Comparison of ENCODE assay signal across 8 cellular contexts in the genomic region with DNA sequence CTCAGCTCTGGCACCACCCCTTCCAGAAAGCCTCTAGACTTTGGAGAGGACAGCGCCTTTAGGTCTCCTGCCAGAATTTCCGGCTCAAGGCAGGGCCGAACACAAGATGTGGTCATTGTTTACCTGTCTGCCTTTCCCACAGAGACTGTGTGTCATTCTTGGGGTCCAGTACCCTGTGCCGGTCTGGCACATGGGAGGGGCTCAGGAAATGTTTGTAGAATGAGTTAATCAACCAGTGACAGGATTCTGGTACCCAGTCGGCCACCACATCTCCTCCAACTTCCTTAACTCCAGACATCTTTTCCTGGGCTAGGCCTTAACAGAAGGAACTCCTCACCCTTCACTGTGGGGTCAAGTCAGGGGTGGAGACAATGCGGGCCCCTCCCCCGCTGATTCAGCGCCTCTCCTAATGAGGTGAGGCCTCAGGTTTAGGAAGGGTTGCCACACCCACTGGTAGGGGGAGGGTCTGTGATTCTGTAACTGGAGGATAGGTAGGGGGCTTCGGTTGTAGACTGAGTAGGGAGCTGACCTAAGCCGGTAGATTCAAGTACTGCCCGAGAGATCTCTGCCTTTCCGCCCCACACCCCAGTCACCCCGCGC. TPM values are rescaled to one million over a fixed set of nuclear protein-coding genes. Genes with fewer than 3 reads are reported as not detected.
DNase-seq lines count a peak whose midpoint lies in the region; ATAC-seq and FAIRE-seq lines count a peak whose summit lies in the region.

No MANE protein-coding gene starts in this region.

- no peaks in the 10 kb centered on the region for H3K36me3 Mint-ChIP-seq in activated CD8-positive, alpha-beta T cell treated with anti-CD3 and anti-CD28 coated beads, Interleukin-2, amount 10 ng/mL, durations not matched to agents 7 days and 5 days (ENCODE audit: low read depth)

- H3K14ac ChIP-seq in trophoblast cell (ENCODE audit: low read length): peak overlapping the region; percentile 51

- CTCF ChIA-PET in activated CD8-positive, alpha-beta T cell treated with anti-CD3 and anti-CD28 coated beads, Interleukin-2, amount 10 ng/mL, durations not matched to agents 7 days and 5 days (lab: Charles Lee): interaction anchor here (1.7 kb wide), 2 partner anchors 30 to 112 kb away, joined by 7 read pairs; no protein-coding TSS in a partner anchor

- peak overlapping the region; percentile 68 for H4K12ac ChIP-seq in trophoblast cell (ENCODE audit: low read depth, low read length)

- H2BK5ac ChIP-seq in trophoblast cell (ENCODE audit: low read depth, low read length, poor library complexity): peak overlapping the region; percentile 77

- peaks cover 20% of the 10 kb centered on the region for H3K4me1 Mint-ChIP-seq in activated CD8-positive, alpha-beta T cell treated with anti-CD3 and anti-CD28 coated beads, Interleukin-2, amount 10 ng/mL, durations not matched to agents 7 days and 5 days (ENCODE audit: low read depth)

- peak overlapping the region; percentile 44 for H2BK12ac ChIP-seq in trophoblast cell (ENCODE audit: low read length)

- H3K27ac Mint-ChIP-seq in activated CD8-positive, alpha-beta T cell treated with anti-CD3 and anti-CD28 coated beads, Interleukin-2, amount 10 ng/mL, durations not matched to agents 7 days and 5 days: peak overlapping the region; percentile 90

- peak overlapping the region; percentile 65 for H2BK120ac ChIP-seq in trophoblast cell (ENCODE audit: insufficient read depth, low read length, poor library complexity)

- H3K27ac ChIP-seq in HUES64 (ENCODE audit: low read depth, low read length) (peak overlapping the region; percentile 96), trophoblast cell (ENCODE audit: low read depth, low read length) (peak overlapping the region; percentile 90)

- POLR2A ChIA-PET in activated CD8-positive, alpha-beta T cell treated with anti-CD3 and anti-CD28 coated beads, Interleukin-2, amount 10 ng/mL, durations not matched to agents 7 days and 5 days (lab: Charles Lee): interaction anchor here (1.0 to 2.1 kb wide), 4 partner anchors 11 to 166 kb away, joined by 3 to 6 read pairs (median 5); no protein-coding TSS in a partner anchor

- WGBS in HUES64: 14% methylated on average over 13 of the region's 14 CpGs
- WGBS in trophoblast cell (ENCODE audit: extremely low coverage, insufficient coverage, insufficient read length): no CpG with 5 or more reads among the region's 14 CpGs

- peak; percentile 17 for ATAC-seq in activated CD8-positive, alpha-beta T cell treated with anti-CD3 and anti-CD28 coated beads, Interleukin-2, amount 10 ng/mL, durations not matched to agents 7 days and 5 days

- no peaks in the 10 kb centered on the region for H3K9me3 Mint-ChIP-seq in activated CD8-positive, alpha-beta T cell treated with anti-CD3 and anti-CD28 coated beads, Interleukin-2, amount 10 ng/mL, durations not matched to agents 7 days and 5 days (ENCODE audit: insufficient read depth)

- H3K4ac ChIP-seq in trophoblast cell (ENCODE audit: low read depth, low read length): peak overlapping the region; percentile 4

- peaks cover 9% of the 10 kb centered on the region for H3K79me2 ChIP-seq in trophoblast cell (ENCODE audit: control insufficient read depth, insufficient read depth, low read length, poor library complexity)

- peak overlapping the region; percentile 25 for H2AK5ac ChIP-seq in trophoblast cell (ENCODE audit: low read length)

- peak overlapping the region; percentile 98 for H4K91ac ChIP-seq in trophoblast cell (ENCODE audit: low read depth, low read length)

- no peaks in the 10 kb centered on the region for H3K9me3 ChIP-seq in HUES64 (ENCODE audit: insufficient read depth, low read depth, low read length)
- no peaks in the 10 kb centered on the region for H3K9me3 ChIP-seq in trophoblast cell (ENCODE audit: insufficient read depth, low read depth, low read length)

- H4K8ac ChIP-seq in trophoblast cell (ENCODE audit: low read depth, low read length): peak overlapping the region; percentile 81

- H3K36me3 ChIP-seq in HUES64 (ENCODE audit: insufficient read depth, low read length): 0 out of 2 replicates have a peak, but pooled peaks cover 8% of the 10 kb centered on the region
- no peaks in the 10 kb centered on the region for H3K36me3 ChIP-seq in trophoblast cell (ENCODE audit: control insufficient read depth in 1 of 2, insufficient read depth in 2 of 2, low read length in 2 of 2)

- H2AFZ ChIP-seq in trophoblast cell (ENCODE audit: insufficient read depth, low read length, poor library complexity): peak overlapping the region; percentile 89

- FAIRE-seq in GM19239 (lab: Jason Lieb, UNC): no peak

- peaks cover 4% of the 10 kb centered on the region for H3K27me3 Mint-ChIP-seq in activated CD8-positive, alpha-beta T cell treated with anti-CD3 and anti-CD28 coated beads, Interleukin-2, amount 10 ng/mL, durations not matched to agents 7 days and 5 days (ENCODE audit: low read depth)

- H3K4me1 ChIP-seq in HUES64 (ENCODE audit: insufficient read depth, low read length): peaks cover 48% of the 10 kb centered on the region
- H3K4me1 ChIP-seq in trophoblast cell (ENCODE audit: control insufficient read depth in 1 of 2, insufficient read depth in 2 of 2, low read length in 2 of 2): peaks cover 11 to 16% of the 10 kb centered on the region in 2 experiments

- peak overlapping the region; percentile 88 for H3K4me2 ChIP-seq in trophoblast cell (ENCODE audit: low read length)

- H3K23ac ChIP-seq in trophoblast cell (ENCODE audit: low read length): no peak overlapping the region

- peak overlapping the region; percentile 55 for H3K18ac ChIP-seq in trophoblast cell (ENCODE audit: low read length)

- H3K4me3 Mint-ChIP-seq in activated CD8-positive, alpha-beta T cell treated with anti-CD3 and anti-CD28 coated beads, Interleukin-2, amount 10 ng/mL, durations not matched to agents 7 days and 5 days: peak overlapping the region; percentile 84

- H3K27me3 ChIP-seq in HUES64 (ENCODE audit: insufficient read depth, low read length) (no peaks in the 10 kb centered on the region), trophoblast cell (ENCODE audit: insufficient read depth, low read length) (no peaks in the 10 kb centered on the region)

- DNase-seq in AG20443 (ENCODE audit: low spot score): peak; percentile 45
- peak; percentile 28 for DNase-seq in GM19239 (ENCODE audit: insufficient read length, low spot score)
- peak; percentile 62 for DNase-seq in activated CD8-positive, alpha-beta T cell treated with anti-CD3 and anti-CD28 coated beads, Interleukin-2, amount 10 ng/mL, durations not matched to agents 7 days and 5 days
- peak; percentile 65 for DNase-seq in glomerular visceral epithelial cell (ENCODE audit: extremely low spot score)
- peak; percentile 68 to 75 for DNase-seq in trophoblast cell
- DNase-seq in COR-L47 (lab: John Stamatoyannopoulos, UW): no peak
- no peak for DNase-seq in KG1 (lab: John Stamatoyannopoulos, UW)

- H3K79me1 ChIP-seq in trophoblast cell (ENCODE audit: low read length): peaks cover 22% of the 10 kb centered on the region

- H3K4me3 ChIP-seq in HUES64 (ENCODE audit: low read length) (peak overlapping the region; percentile 69), trophoblast cell (ENCODE audit: low read depth, low read length) (peak overlapping the region; percentile 74)

- peak overlapping the region; percentile 93 for H3K9ac ChIP-seq in HUES64 (ENCODE audit: low read depth, low read length)
- peak overlapping the region; percentile 74 for H3K9ac ChIP-seq in trophoblast cell (ENCODE audit: low read length)

RNA-seq across cellular contexts. Expression of gene PCDH1, which starts 29.3 kb away (rescaled TPM):
- polyA plus RNA-seq in HUES64 (2013, experiment 1 of 2): 72.2 TPM
- 59.3 TPM for polyA plus RNA-seq in HUES64 (2013, experiment 2 of 2)
- total RNA-seq in activated CD8-positive, alpha-beta T cell treated with anti-CD3 and anti-CD28 coated beads, Interleukin-2, amount 10 ng/mL, durations not matched to agents 7 days and 5 days: not detected
- 5.0 TPM in 2 replicates for polyA plus RNA-seq in trophoblast cell (2013)

Comparison
In these comparisons a context has a peak if more than half of its experiments do, and no peak if none do; other contexts are left out.
1. DNase-seq: peak in AG20443 (single experiment), GM19239 (single experiment), activated CD8-positive, alpha-beta T cell treated with anti-CD3 and anti-CD28 coated beads, Interleukin-2, amount 10 ng/mL, durations not matched to agents 7 days and 5 days (single experiment), glomerular visceral epithelial cell (single experiment) and trophoblast cell (2 of 2); none in COR-L47 (single experiment) and KG1 (single experiment).